In genomic region chr20:20938131-20938530, GRCh38 we compare ENCODE assay signal across 35 cellular contexts.
"Had no signal": no experiment of that assay in that cellular context is flagged by ENCODE, and none has a peak within 500 bp of the region (broad histone marks: within the 10 kb centered on the region; RNA-seq: fewer than 3 reads in every experiment).

No MANE protein-coding gene starts in this region.

- H3K4me1 Mint-ChIP-seq: activated naive CD4-positive, alpha-beta T cell treated with anti-CD3 and anti-CD28 coated beads, Interleukin-2, amount 50 U/mL, for 24 hours; activated naive CD8-positive, alpha-beta T cell treated with anti-CD3 and anti-CD28 coated beads for 36 hours; activated naive CD8-positive, alpha-beta T cell treated with anti-CD3 and anti-CD28 coated beads, Interleukin-2, amount 10 ng/mL, durations not matched to agents 7 days and 5 days; activated naive CD8-positive, alpha-beta T cell treated with anti-CD3 and anti-CD28 coated beads, Interleukin-2, amount 50 U/mL, for 24 hours; activated T-helper 17 cell treated with anti-CD3 and anti-CD28 coated beads, Interleukin-2, amount 50 U/mL, for 72 hours; brain; central memory CD8-positive, alpha-beta T cell had no signal

- H3K9me3 Mint-ChIP-seq: activated naive CD4-positive, alpha-beta T cell treated with anti-CD3 and anti-CD28 coated beads for 36 hours; activated naive CD4-positive, alpha-beta T cell treated with anti-CD3 and anti-CD28 coated beads, Interleukin-2, amount 50 U/mL, for 24 hours; activated naive CD4-positive, alpha-beta T cell treated with anti-CD3 and anti-CD28 coated beads, Interleukin-2, amount 50 U/mL, for 72 hours; activated naive CD8-positive, alpha-beta T cell treated with anti-CD3 and anti-CD28 coated beads for 36 hours; activated naive CD8-positive, alpha-beta T cell treated with anti-CD3 and anti-CD28 coated beads, Interleukin-2, amount 10 ng/mL, durations not matched to agents 7 days and 5 days; activated naive CD8-positive, alpha-beta T cell treated with anti-CD3 and anti-CD28 coated beads, Interleukin-2, amount 50 U/mL, for 24 hours; activated T-cell treated with anti-CD3 and anti-CD28 coated beads, Interleukin-2, amount 50 U/mL, for 24 hours; activated T-cell treated with anti-CD3 and anti-CD28 coated beads, Interleukin-2, amount 50 U/mL, for 4 hours; activated T-cell treated with anti-CD3 and anti-CD28 coated beads, Interleukin-2, amount 50 U/mL, for 72 hours; activated T-helper 1 cell treated with anti-CD3 and anti-CD28 coated beads, Interleukin-12 subunit alpha, Interleukin-12 subunit beta, Interleukin-2, Interleukin-4 antibody, amounts not matched to agents 30 ng/mL and 10 ng/mL and 1 ng/mL, durations not matched to agents 14 hours and 24 hours and 36 hours; activated T-helper 17 cell treated with anti-CD3 and anti-CD28 coated beads, Interleukin-2, amount 50 U/mL, for 72 hours; activated T-helper 2 cell treated with anti-CD3 and anti-CD28 coated beads, Interferon-gamma antibody, Interleukin-2, Interleukin-4, amounts not matched to agents 10 μg/mL and 5 μg/mL and 100 μg/mL, durations not matched to agents 14 hours and 24 hours and 36 hours; central memory CD8-positive, alpha-beta T cell had no signal

- H3K4me3 ChIP-seq: adrenal gland, ascending aorta, body of pancreas, breast epithelium, cardiac muscle cell had no signal

- H3K4me3 Mint-ChIP-seq: activated naive CD4-positive, alpha-beta T cell treated with anti-CD3 and anti-CD28 coated beads for 36 hours; activated naive CD4-positive, alpha-beta T cell treated with anti-CD3 and anti-CD28 coated beads, Interleukin-2, amount 50 U/mL, for 24 hours; activated naive CD8-positive, alpha-beta T cell; activated naive CD8-positive, alpha-beta T cell treated with anti-CD3 and anti-CD28 coated beads for 36 hours; activated naive CD8-positive, alpha-beta T cell treated with anti-CD3 and anti-CD28 coated beads, Interleukin-2, amount 10 ng/mL, durations not matched to agents 7 days and 5 days; activated naive CD8-positive, alpha-beta T cell treated with anti-CD3 and anti-CD28 coated beads, Interleukin-2, amount 50 U/mL, for 24 hours; activated T-cell treated with anti-CD3 and anti-CD28 coated beads, Interleukin-2, amount 50 U/mL, for 24 hours; activated T-cell treated with anti-CD3 and anti-CD28 coated beads, Interleukin-2, amount 50 U/mL, for 4 hours; activated T-cell treated with anti-CD3 and anti-CD28 coated beads, Interleukin-2, amount 50 U/mL, for 72 hours; activated T-helper 1 cell treated with anti-CD3 and anti-CD28 coated beads, Interleukin-12 subunit alpha, Interleukin-12 subunit beta, Interleukin-2, Interleukin-4 antibody, amounts not matched to agents 30 ng/mL and 10 ng/mL and 1 ng/mL, durations not matched to agents 14 hours and 24 hours and 36 hours; activated T-helper 17 cell treated with anti-CD3 and anti-CD28 coated beads, Interleukin-2, amount 50 U/mL, for 72 hours; brain; central memory CD8-positive, alpha-beta T cell had no signal

- H3K9me3 ChIP-seq: adrenal gland, ascending aorta, body of pancreas, breast epithelium had no signal

- ATAC-seq: activated naive CD4-positive, alpha-beta T cell treated with anti-CD3 and anti-CD28 coated beads, Interleukin-2, amount 50 U/mL, for 72 hours; activated naive CD8-positive, alpha-beta T cell treated with anti-CD3 and anti-CD28 coated beads, Interleukin-2, amount 50 U/mL, for 24 hours; activated T-cell treated with anti-CD3 and anti-CD28 coated beads, Interleukin-2, amount 50 U/mL, for 4 hours; activated T-cell treated with anti-CD3 and anti-CD28 coated beads, Interleukin-2, amount 50 U/mL, for 72 hours; activated T-helper 17 cell treated with anti-CD3 and anti-CD28 coated beads, Interleukin-2, amount 50 U/mL, for 72 hours; body of pancreas had no signal

- H3K36me3 ChIP-seq: adrenal gland, ascending aorta, brain microvascular endothelial cell, breast epithelium, cardiac muscle cell had no signal

- H3K4me1 ChIP-seq: adrenal gland, ascending aorta, breast epithelium had no signal

- H3K27ac ChIP-seq: adrenal gland, ascending aorta, body of pancreas, brain microvascular endothelial cell, breast epithelium, cardiac muscle cell had no signal

- DNase-seq: activated effector memory CD4-positive, alpha-beta T cell treated with anti-CD3 and anti-CD28 coated beads, Interleukin-2, amount 50 U/mL, for 16 hours; activated effector memory CD4-positive, alpha-beta T cell treated with Interleukin-2 at 50 U/mL for 16 hours; activated gamma-delta T cell; activated gamma-delta T cell treated with Interleukin-2 at 50 U/mL for 16 hours; activated naive CD4-positive, alpha-beta T cell; activated naive CD4-positive, alpha-beta T cell treated with anti-CD3 and anti-CD28 coated beads for 36 hours; activated naive CD4-positive, alpha-beta T cell treated with anti-CD3 and anti-CD28 coated beads, Interleukin-2, amount 50 U/mL, for 16 hours; activated naive CD4-positive, alpha-beta T cell treated with Interleukin-2 at 50 U/mL for 16 hours; activated naive CD8-positive, alpha-beta T cell treated with anti-CD3 and anti-CD28 coated beads for 36 hours; activated naive CD8-positive, alpha-beta T cell treated with anti-CD3 and anti-CD28 coated beads, Interleukin-2, amount 10 ng/mL, durations not matched to agents 7 days and 5 days; activated naive CD8-positive, alpha-beta T cell treated with anti-CD3 and anti-CD28 coated beads, Interleukin-2, amount 50 U/mL, for 24 hours; activated T-cell treated with anti-CD3 and anti-CD28 coated beads, Interleukin-2, amount 50 U/mL, for 1 hour; activated T-cell treated with anti-CD3 and anti-CD28 coated beads, Interleukin-2, amount 50 U/mL, for 24 hours; activated T-cell treated with anti-CD3 and anti-CD28 coated beads, Interleukin-2, amount 50 U/mL, for 4 hours; activated T-cell treated with anti-CD3 and anti-CD28 coated beads, Interleukin-2, amount 50 U/mL, for 48 hours; activated T-cell treated with anti-CD3 and anti-CD28 coated beads, Interleukin-2, amount 50 U/mL, for 72 hours; adrenal gland; amniotic stem cell; amygdala; aorta; body of pancreas; brain microvascular endothelial cell; central memory CD4-positive, alpha-beta T cell; cerebellar nuclear complex had no signal

- H3K36me3 Mint-ChIP-seq: activated naive CD4-positive, alpha-beta T cell treated with anti-CD3 and anti-CD28 coated beads, Interleukin-2, amount 50 U/mL, for 24 hours; activated naive CD4-positive, alpha-beta T cell treated with anti-CD3 and anti-CD28 coated beads, Interleukin-2, amount 50 U/mL, for 72 hours; activated naive CD8-positive, alpha-beta T cell; activated naive CD8-positive, alpha-beta T cell treated with anti-CD3 and anti-CD28 coated beads for 36 hours; activated naive CD8-positive, alpha-beta T cell treated with anti-CD3 and anti-CD28 coated beads, Interleukin-2, amount 10 ng/mL, durations not matched to agents 7 days and 5 days; brain had no signal

- H3K27me3 ChIP-seq: adrenal gland, ascending aorta, body of pancreas, brain microvascular endothelial cell, cardiac muscle cell had no signal

- H3K27ac Mint-ChIP-seq: activated naive CD4-positive, alpha-beta T cell treated with anti-CD3 and anti-CD28 coated beads for 36 hours; activated naive CD4-positive, alpha-beta T cell treated with anti-CD3 and anti-CD28 coated beads, Interleukin-2, amount 50 U/mL, for 24 hours; activated naive CD4-positive, alpha-beta T cell treated with anti-CD3 and anti-CD28 coated beads, Interleukin-2, amount 50 U/mL, for 72 hours; activated naive CD8-positive, alpha-beta T cell; activated naive CD8-positive, alpha-beta T cell treated with anti-CD3 and anti-CD28 coated beads for 36 hours; activated naive CD8-positive, alpha-beta T cell treated with anti-CD3 and anti-CD28 coated beads, Interleukin-2, amount 10 ng/mL, durations not matched to agents 7 days and 5 days; activated naive CD8-positive, alpha-beta T cell treated with anti-CD3 and anti-CD28 coated beads, Interleukin-2, amount 50 U/mL, for 24 hours; activated T-cell treated with anti-CD3 and anti-CD28 coated beads, Interleukin-2, amount 50 U/mL, for 24 hours; activated T-cell treated with anti-CD3 and anti-CD28 coated beads, Interleukin-2, amount 50 U/mL, for 72 hours; activated T-helper 1 cell treated with anti-CD3 and anti-CD28 coated beads, Interleukin-12 subunit alpha, Interleukin-12 subunit beta, Interleukin-2, Interleukin-4 antibody, amounts not matched to agents 30 ng/mL and 10 ng/mL and 1 ng/mL, durations not matched to agents 14 hours and 24 hours and 36 hours; activated T-helper 17 cell treated with anti-CD3 and anti-CD28 coated beads, Interleukin-2, amount 50 U/mL, for 72 hours; activated T-helper 2 cell treated with anti-CD3 and anti-CD28 coated beads, Interferon-gamma antibody, Interleukin-2, Interleukin-4, amounts not matched to agents 10 μg/mL and 5 μg/mL and 100 μg/mL, durations not matched to agents 14 hours and 24 hours and 36 hours; brain had no signal
